Comparison of ENCODE assay signal across 31 cellular contexts in genomic region chr11:106295974-106296373, GRCh38.
"Had no signal": no experiment of that assay in that cellular context is flagged by ENCODE, and none has a peak within 500 bp of the region (broad histone marks: within the 10 kb centered on the region; RNA-seq: fewer than 3 reads in every experiment).

No MANE protein-coding gene starts in this region.

- DNase-seq: activated effector memory CD4-positive, alpha-beta T cell treated with anti-CD3 and anti-CD28 coated beads, Interleukin-2, amount 50 U/mL, for 16 hours; activated effector memory CD4-positive, alpha-beta T cell treated with Interleukin-2 at 50 U/mL for 16 hours; activated gamma-delta T cell; activated gamma-delta T cell treated with Interleukin-2 at 50 U/mL for 16 hours; activated naive CD4-positive, alpha-beta T cell; activated naive CD4-positive, alpha-beta T cell treated with anti-CD3 and anti-CD28 coated beads for 36 hours; activated naive CD4-positive, alpha-beta T cell treated with anti-CD3 and anti-CD28 coated beads, Interleukin-2, amount 10 ng/mL, durations not matched to agents 7 days and 5 days; activated naive CD4-positive, alpha-beta T cell treated with anti-CD3 and anti-CD28 coated beads, Interleukin-2, amount 50 U/mL, for 16 hours; activated naive CD4-positive, alpha-beta T cell treated with Interleukin-2 at 50 U/mL for 16 hours; activated naive CD8-positive, alpha-beta T cell treated with anti-CD3 and anti-CD28 coated beads for 36 hours; activated naive CD8-positive, alpha-beta T cell treated with anti-CD3 and anti-CD28 coated beads, Interleukin-2, amount 10 ng/mL, durations not matched to agents 7 days and 5 days; activated naive CD8-positive, alpha-beta T cell treated with anti-CD3 and anti-CD28 coated beads, Interleukin-2, amount 50 U/mL, for 24 hours; activated T-cell treated with anti-CD3 and anti-CD28 coated beads, Interleukin-2, amount 50 U/mL, for 24 hours; activated T-cell treated with anti-CD3 and anti-CD28 coated beads, Interleukin-2, amount 50 U/mL, for 4 hours; activated T-cell treated with anti-CD3 and anti-CD28 coated beads, Interleukin-2, amount 50 U/mL, for 48 hours; activated T-cell treated with anti-CD3 and anti-CD28 coated beads, Interleukin-2, amount 50 U/mL, for 72 hours; adrenal gland; amniotic stem cell; amygdala; anterior cingulate cortex; aorta; body of pancreas; brain microvascular endothelial cell; caudate nucleus; central memory CD4-positive, alpha-beta T cell; cerebellar nuclear complex had no signal

- H3K4me3 ChIP-seq: adrenal gland, ascending aorta, body of pancreas, breast epithelium, cardiac muscle cell had no signal

- H3K27ac ChIP-seq: adrenal gland, ascending aorta, body of pancreas, brain microvascular endothelial cell, breast epithelium, cardiac muscle cell had no signal

- ATAC-seq: activated naive CD4-positive, alpha-beta T cell treated with anti-CD3 and anti-CD28 coated beads, Interleukin-2, amount 50 U/mL, for 72 hours; activated naive CD8-positive, alpha-beta T cell treated with anti-CD3 and anti-CD28 coated beads, Interleukin-2, amount 50 U/mL, for 24 hours; activated T-cell treated with anti-CD3 and anti-CD28 coated beads, Interleukin-2, amount 50 U/mL, for 4 hours; activated T-cell treated with anti-CD3 and anti-CD28 coated beads, Interleukin-2, amount 50 U/mL, for 72 hours; activated T-helper 17 cell treated with anti-CD3 and anti-CD28 coated beads, Interleukin-2, amount 50 U/mL, for 72 hours; body of pancreas had no signal

- H3K27me3 ChIP-seq: ascending aorta, body of pancreas, brain microvascular endothelial cell, breast epithelium, cardiac muscle cell had no signal

- H3K9me3 ChIP-seq: adrenal gland, ascending aorta, body of pancreas, breast epithelium had no signal

- H3K36me3 ChIP-seq: adrenal gland, ascending aorta, brain microvascular endothelial cell, breast epithelium, cardiac muscle cell had no signal

- H3K4me1 ChIP-seq: adrenal gland, ascending aorta, body of pancreas, breast epithelium had no signal
